1 cellular context compared by ENCODE assay signal in the genomic region with DNA sequence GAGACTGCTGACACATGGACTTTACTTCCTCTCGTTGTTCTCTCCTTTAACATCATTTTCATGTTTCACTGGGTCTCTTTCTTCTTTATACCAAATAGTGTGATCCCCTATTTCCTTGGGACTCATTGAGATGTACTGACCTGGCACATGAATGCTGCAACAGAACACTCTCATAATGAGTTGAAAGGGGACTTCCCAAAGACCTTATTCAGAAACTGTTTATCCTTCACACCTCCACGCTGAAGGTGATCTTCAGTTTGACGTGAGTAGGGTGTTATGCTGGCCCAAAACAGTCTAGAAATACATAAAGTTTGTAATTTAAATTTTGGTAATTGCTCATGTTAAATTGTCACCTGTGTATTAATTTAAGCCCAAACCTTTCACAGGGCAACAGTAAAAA.
TF ChIP-seq lines count a peak whose summit lies in the region.

No MANE protein-coding gene starts in this region.

TF ChIP-seq in GM12878, 131 proteins besides CTCF, POLR2A, EP300 and RAD21 (continued from another document):
- TF ChIP-seq, protein P1, sequence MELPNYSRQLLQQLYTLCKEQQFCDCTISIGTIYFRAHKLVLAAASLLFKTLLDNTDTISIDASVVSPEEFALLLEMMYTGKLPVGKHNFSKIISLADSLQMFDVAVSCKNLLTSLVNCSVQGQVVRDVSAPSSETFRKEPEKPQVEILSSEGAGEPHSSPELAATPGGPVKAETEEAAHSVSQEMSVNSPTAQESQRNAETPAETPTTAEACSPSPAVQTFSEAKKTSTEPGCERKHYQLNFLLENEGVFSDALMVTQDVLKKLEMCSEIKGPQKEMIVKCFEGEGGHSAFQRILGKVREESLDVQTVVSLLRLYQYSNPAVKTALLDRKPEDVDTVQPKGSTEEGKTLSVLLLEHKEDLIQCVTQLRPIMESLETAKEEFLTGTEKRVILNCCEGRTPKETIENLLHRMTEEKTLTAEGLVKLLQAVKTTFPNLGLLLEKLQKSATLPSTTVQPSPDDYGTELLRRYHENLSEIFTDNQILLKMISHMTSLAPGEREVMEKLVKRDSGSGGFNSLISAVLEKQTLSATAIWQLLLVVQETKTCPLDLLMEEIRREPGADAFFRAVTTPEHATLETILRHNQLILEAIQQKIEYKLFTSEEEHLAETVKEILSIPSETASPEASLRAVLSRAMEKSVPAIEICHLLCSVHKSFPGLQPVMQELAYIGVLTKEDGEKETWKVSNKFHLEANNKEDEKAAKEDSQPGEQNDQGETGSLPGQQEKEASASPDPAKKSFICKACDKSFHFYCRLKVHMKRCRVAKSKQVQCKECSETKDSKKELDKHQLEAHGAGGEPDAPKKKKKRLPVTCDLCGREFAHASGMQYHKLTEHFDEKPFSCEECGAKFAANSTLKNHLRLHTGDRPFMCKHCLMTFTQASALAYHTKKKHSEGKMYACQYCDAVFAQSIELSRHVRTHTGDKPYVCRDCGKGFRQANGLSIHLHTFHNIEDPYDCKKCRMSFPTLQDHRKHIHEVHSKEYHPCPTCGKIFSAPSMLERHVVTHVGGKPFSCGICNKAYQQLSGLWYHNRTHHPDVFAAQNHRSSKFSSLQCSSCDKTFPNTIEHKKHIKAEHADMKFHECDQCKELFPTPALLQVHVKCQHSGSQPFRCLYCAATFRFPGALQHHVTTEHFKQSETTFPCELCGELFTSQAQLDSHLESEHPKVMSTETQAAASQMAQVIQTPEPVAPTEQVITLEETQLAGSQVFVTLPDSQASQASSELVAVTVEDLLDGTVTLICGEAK (IDR thresholded peaks at IDR 0.05; ENCODE audit: borderline replicate concordance) = peak; percentile 17; the same call in 1 of the 2 replicates
- TF ChIP-seq YBX1 (IDR thresholded peaks at IDR 0.05) (no peak), EZH2 (IDR thresholded peaks at IDR 0.05; ENCODE audit: borderline replicate concordance, control insufficient read depth, low read depth, low read length) (no peak), SUPT20H (IDR thresholded peaks at IDR 0.05; ENCODE audit: borderline replicate concordance, control insufficient read depth, low read depth, low read length) (no peak), IRF4 (IDR thresholded peaks at IDR 0.05; ENCODE audit: low read depth, low read length) (no peak), IKZF2 (IDR thresholded peaks at IDR 0.05) (peak; percentile 20 to 44; a peak in 2 of 4 replicates), SMAD1 (IDR thresholded peaks at IDR 0.05; ENCODE audit: low read depth, partially characterized antibody) (no peak), BCL11A (IDR thresholded peaks at IDR 0.05; ENCODE audit: low read depth, low read length) (no peak), YY1 (IDR thresholded peaks at IDR 0.05; ENCODE audit: low read depth, low read length) (no peak)
- TF ChIP-seq, protein P2, sequence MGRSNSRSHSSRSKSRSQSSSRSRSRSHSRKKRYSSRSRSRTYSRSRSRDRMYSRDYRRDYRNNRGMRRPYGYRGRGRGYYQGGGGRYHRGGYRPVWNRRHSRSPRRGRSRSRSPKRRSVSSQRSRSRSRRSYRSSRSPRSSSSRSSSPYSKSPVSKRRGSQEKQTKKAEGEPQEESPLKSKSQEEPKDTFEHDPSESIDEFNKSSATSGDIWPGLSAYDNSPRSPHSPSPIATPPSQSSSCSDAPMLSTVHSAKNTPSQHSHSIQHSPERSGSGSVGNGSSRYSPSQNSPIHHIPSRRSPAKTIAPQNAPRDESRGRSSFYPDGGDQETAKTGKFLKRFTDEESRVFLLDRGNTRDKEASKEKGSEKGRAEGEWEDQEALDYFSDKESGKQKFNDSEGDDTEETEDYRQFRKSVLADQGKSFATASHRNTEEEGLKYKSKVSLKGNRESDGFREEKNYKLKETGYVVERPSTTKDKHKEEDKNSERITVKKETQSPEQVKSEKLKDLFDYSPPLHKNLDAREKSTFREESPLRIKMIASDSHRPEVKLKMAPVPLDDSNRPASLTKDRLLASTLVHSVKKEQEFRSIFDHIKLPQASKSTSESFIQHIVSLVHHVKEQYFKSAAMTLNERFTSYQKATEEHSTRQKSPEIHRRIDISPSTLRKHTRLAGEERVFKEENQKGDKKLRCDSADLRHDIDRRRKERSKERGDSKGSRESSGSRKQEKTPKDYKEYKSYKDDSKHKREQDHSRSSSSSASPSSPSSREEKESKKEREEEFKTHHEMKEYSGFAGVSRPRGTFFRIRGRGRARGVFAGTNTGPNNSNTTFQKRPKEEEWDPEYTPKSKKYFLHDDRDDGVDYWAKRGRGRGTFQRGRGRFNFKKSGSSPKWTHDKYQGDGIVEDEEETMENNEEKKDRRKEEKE (IDR thresholded peaks at IDR 0.05) = no peak
- TF ChIP-seq, protein P3, sequence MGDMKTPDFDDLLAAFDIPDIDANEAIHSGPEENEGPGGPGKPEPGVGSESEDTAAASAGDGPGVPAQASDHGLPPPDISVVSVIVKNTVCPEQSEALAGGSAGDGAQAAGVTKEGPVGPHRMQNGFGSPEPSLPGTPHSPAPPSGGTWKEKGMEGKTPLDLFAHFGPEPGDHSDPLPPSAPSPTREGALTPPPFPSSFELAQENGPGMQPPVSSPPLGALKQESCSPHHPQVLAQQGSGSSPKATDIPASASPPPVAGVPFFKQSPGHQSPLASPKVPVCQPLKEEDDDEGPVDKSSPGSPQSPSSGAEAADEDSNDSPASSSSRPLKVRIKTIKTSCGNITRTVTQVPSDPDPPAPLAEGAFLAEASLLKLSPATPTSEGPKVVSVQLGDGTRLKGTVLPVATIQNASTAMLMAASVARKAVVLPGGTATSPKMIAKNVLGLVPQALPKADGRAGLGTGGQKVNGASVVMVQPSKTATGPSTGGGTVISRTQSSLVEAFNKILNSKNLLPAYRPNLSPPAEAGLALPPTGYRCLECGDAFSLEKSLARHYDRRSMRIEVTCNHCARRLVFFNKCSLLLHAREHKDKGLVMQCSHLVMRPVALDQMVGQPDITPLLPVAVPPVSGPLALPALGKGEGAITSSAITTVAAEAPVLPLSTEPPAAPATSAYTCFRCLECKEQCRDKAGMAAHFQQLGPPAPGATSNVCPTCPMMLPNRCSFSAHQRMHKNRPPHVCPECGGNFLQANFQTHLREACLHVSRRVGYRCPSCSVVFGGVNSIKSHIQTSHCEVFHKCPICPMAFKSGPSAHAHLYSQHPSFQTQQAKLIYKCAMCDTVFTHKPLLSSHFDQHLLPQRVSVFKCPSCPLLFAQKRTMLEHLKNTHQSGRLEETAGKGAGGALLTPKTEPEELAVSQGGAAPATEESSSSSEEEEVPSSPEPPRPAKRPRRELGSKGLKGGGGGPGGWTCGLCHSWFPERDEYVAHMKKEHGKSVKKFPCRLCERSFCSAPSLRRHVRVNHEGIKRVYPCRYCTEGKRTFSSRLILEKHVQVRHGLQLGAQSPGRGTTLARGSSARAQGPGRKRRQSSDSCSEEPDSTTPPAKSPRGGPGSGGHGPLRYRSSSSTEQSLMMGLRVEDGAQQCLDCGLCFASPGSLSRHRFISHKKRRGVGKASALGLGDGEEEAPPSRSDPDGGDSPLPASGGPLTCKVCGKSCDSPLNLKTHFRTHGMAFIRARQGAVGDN (IDR thresholded peaks at IDR 0.05) = no peak
